Comparison of ENCODE assay signal across 1 cellular context in the genomic region with DNA sequence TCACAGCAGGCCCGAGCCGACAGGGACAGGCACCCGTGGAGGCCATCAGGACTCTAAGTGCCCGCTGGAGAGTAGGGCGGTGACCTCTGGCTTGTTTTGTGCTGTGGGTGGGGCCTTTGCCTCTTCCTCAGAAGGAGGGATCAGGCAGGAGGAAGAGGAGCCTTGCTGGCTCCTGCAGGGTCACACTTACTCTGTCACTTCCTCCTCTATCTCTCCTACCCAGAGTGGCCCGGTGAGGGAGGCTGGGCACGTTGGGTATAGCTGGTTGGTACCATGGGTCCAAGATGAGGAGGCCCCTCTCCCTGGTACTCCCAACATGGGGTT.
TF ChIP-seq lines count a peak whose summit lies in the region.

No MANE protein-coding gene starts in this region.

TF ChIP-seq in H1, 55 proteins besides CTCF, POLR2A, EP300 and RAD21 (continued from another document):
- TF ChIP-seq, protein P1, sequence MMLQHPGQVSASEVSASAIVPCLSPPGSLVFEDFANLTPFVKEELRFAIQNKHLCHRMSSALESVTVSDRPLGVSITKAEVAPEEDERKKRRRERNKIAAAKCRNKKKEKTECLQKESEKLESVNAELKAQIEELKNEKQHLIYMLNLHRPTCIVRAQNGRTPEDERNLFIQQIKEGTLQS (IDR thresholded peaks at IDR 0.05; ENCODE audit: insufficient read depth, low read depth, low read length) = no peak
- TF ChIP-seq KDM4A (IDR thresholded peaks at IDR 0.05; ENCODE audit: low read depth, low read length, severe bottlenecking) = no peak
- TF ChIP-seq TAF7 (optimal IDR thresholded peaks at IDR 0.05; ENCODE audit: borderline replicate concordance, low read depth, low read length) = no peak
- TF ChIP-seq, protein P2, sequence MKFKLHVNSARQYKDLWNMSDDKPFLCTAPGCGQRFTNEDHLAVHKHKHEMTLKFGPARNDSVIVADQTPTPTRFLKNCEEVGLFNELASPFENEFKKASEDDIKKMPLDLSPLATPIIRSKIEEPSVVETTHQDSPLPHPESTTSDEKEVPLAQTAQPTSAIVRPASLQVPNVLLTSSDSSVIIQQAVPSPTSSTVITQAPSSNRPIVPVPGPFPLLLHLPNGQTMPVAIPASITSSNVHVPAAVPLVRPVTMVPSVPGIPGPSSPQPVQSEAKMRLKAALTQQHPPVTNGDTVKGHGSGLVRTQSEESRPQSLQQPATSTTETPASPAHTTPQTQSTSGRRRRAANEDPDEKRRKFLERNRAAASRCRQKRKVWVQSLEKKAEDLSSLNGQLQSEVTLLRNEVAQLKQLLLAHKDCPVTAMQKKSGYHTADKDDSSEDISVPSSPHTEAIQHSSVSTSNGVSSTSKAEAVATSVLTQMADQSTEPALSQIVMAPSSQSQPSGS (IDR thresholded peaks at IDR 0.05; ENCODE audit: low read length) = no peak
- TF ChIP-seq SP4 (IDR thresholded peaks at IDR 0.05; ENCODE audit: low read length) = no peak
- no peak for TF ChIP-seq RBBP5 (IDR thresholded peaks at IDR 0.05; ENCODE audit: borderline replicate concordance, low read depth, low read length)
- TF ChIP-seq SRF (IDR thresholded peaks at IDR 0.05; ENCODE audit: low read depth, low read length) = no peak
- TF ChIP-seq FOSL1 (IDR thresholded peaks at IDR 0.05; ENCODE audit: insufficient read depth, low read depth, low read length) = no peak
- TF ChIP-seq TCF12 (IDR thresholded peaks at IDR 0.05; ENCODE audit: low read depth, low read length) = no peak
- TF ChIP-seq EZH2 (IDR thresholded peaks at IDR 0.05; ENCODE audit: low read depth, low read length, severe bottlenecking) = no peak
